In the genomic region with DNA sequence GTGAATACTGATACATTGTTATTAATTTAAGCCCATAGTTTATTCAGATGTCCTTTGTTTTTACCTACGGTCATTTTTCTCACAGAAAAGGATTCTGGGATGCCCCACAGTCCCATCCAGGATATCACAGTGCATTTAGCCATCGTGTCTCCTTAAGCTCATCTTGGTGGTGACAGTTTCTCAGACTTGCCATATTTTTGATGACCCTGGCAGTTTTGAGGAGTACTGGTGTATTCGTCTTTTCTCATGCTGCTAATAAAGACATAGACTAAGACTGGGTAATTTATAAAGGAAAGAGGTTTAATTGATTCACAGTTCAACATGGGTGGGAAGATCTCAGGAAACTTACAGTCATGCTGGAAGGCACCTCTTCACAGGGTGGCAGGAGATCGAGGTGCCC, we compare ENCODE assay signal across 36 cellular contexts.
DNase-seq lines count a peak whose midpoint lies in the region; ATAC-seq, FAIRE-seq and TF ChIP-seq lines count a peak whose summit lies in the region.
"Had no signal": no experiment of that assay in that cellular context is flagged by ENCODE, and none has a peak within 500 bp of the region (broad histone marks: within the 10 kb centered on the region; RNA-seq: fewer than 3 reads in every experiment).

No MANE protein-coding gene starts in this region.

- no peak overlapping the region for H2AFZ ChIP-seq in HepG2 (ENCODE audit: low read length)
- no peak overlapping the region for H2AFZ ChIP-seq in IMR-90 (replicated peaks; ENCODE audit: low read length, poor library complexity)

- no peaks in the 10 kb centered on the region for H3K9me3 Mint-ChIP-seq in natural killer cell
- H3K9me3 Mint-ChIP-seq: CD4-positive, alpha-beta T cell; CD4-positive, CD25-positive, alpha-beta regulatory T cell; CD8-positive, alpha-beta T cell had no signal

- no peak overlapping the region for H2BK5ac ChIP-seq in IMR-90 (ENCODE audit: low read depth, low read length, poor library complexity, severe bottlenecking)

- no peaks in the 10 kb centered on the region for H3K79me2 ChIP-seq in HepG2 (ENCODE audit: insufficient read depth, low read length)

- H3K27ac ChIP-seq in HepG2 (ENCODE audit: extremely low read length, insufficient read depth, low read length) (no peak overlapping the region), right lobe of liver (no peak overlapping the region), A549 (no peak overlapping the region), IMR-90 (ENCODE audit: insufficient read depth, low read length) (no peak overlapping the region), aorta (ENCODE audit: low read depth in 1 of 2, low read length in 2 of 2) (no peak overlapping the region)
- H3K27ac ChIP-seq: 22Rv1; BLaER1; BLaER1 treated with 17β-estradiol and CSF1 and Interleukin-3, amounts not matched to agents 10 nM and 100 nM; C4-2B had no signal

- CTCF ChIA-PET in HepG2 (lab: Yijun Ruan, JAX; ENCODE audit: low intra/inter-chr PET ratio, low total read pairs) (no interaction called here), A549 (lab: Yijun Ruan, JAX) (interaction anchor here (1.2 kb wide), 1 partner anchor 745 kb away, joined by 3 read pairs; no protein-coding TSS in a partner anchor), IMR-90 (lab: Yijun Ruan, JAX) (no interaction called here)

- H3K4me1 ChIP-seq in HepG2 (ENCODE audit: insufficient read depth, low read length) (no peaks in the 10 kb centered on the region), right lobe of liver (no peaks in the 10 kb centered on the region), A549 (no peaks in the 10 kb centered on the region), IMR-90 (ENCODE audit: control insufficient read depth, insufficient read depth, low read length) (no peaks in the 10 kb centered on the region), aorta (ENCODE audit: control insufficient read depth in 1 of 2, insufficient read depth in 2 of 2, low read length in 2 of 2) (no peaks in the 10 kb centered on the region)
- H3K4me1 ChIP-seq: BE2C, Caco-2 had no signal

- TF ChIP-seq POLR2A in HepG2 (IDR thresholded peaks at IDR 0.05; ENCODE audit: insufficient read depth in 1 of 2, low read depth in 2 of 2, low read length in 2 of 2): no peak
- TF ChIP-seq POLR2A in right lobe of liver (IDR thresholded peaks at IDR 0.05): no peak
- no peak for TF ChIP-seq POLR2A in A549 (IDR thresholded peaks at IDR 0.05; ENCODE audit: low read length)
- no peak for TF ChIP-seq POLR2A in IMR-90 (IDR thresholded peaks at IDR 0.05; ENCODE audit: low read depth, low read length)

- H3K27ac Mint-ChIP-seq in natural killer cell: no peak overlapping the region
- H3K27ac Mint-ChIP-seq: B cell; CD14-positive monocyte; CD4-positive, alpha-beta memory T cell; CD4-positive, alpha-beta T cell; CD4-positive, CD25-positive, alpha-beta regulatory T cell; CD8-positive, alpha-beta T cell had no signal

- under 1% methylated on average over 4 of the region's 4 CpGs for WGBS in HepG2 (ENCODE audit: low lambda C conversion rate)
- 55% methylated on average over 4 of the region's 4 CpGs for WGBS in right lobe of liver (ENCODE audit: insufficient coverage, low coverage, low lambda C conversion rate, missing lambda C conversion rate)
- 3% methylated on average over 4 of the region's 4 CpGs for WGBS in A549 (ENCODE audit: missing lambda C conversion rate)
- no CpG with 5 or more reads among the region's 4 CpGs for WGBS in IMR-90 (ENCODE audit: extremely low coverage in 2 of 2, insufficient read length in 1 of 2), 2 experiments
- 68 to 73% methylated on average over 4 of the region's 4 CpGs for WGBS in aorta, 2 donors

- TF ChIP-seq RAD21 in HepG2 (CRISPR knock-in tag; IDR thresholded peaks at IDR 0.05) (no peak), A549 (conservative IDR thresholded peaks at IDR 0.05 in 1 of 2, IDR thresholded peaks at IDR 0.05 in 1 of 2) (no peak), IMR-90 (IDR thresholded peaks at IDR 0.05; ENCODE audit: low read length) (no peak)

- H3K4me2 ChIP-seq in HepG2 (ENCODE audit: low read depth, low read length) (no peak overlapping the region), A549 (no peak overlapping the region), IMR-90 (ENCODE audit: low read depth, low read length) (no peak overlapping the region)
- H3K4me2 ChIP-seq: BLaER1; BLaER1 treated with 17β-estradiol and CSF1 and Interleukin-3, amounts not matched to agents 10 nM and 100 nM had no signal

- no peak overlapping the region for H2AK5ac ChIP-seq in IMR-90 (ENCODE audit: low read depth, low read length)

- H4K91ac ChIP-seq in IMR-90 (ENCODE audit: insufficient read depth, low read depth, low read length): no peak overlapping the region

- dilution Hi-C loops in IMR-90 (cut with HindIII; ENCODE audit: low sequenced_read_pairs, unreplicated experiment): no loop called here

- H3K36me3 Mint-ChIP-seq in natural killer cell: no peaks in the 10 kb centered on the region
- H3K36me3 Mint-ChIP-seq: CD14-positive monocyte; CD4-positive, alpha-beta memory T cell; CD4-positive, CD25-positive, alpha-beta regulatory T cell; CD8-positive, alpha-beta memory T cell; CD8-positive, alpha-beta T cell had no signal

- H3K27me3 Mint-ChIP-seq in natural killer cell (ENCODE audit: low read depth in 2 of 2): peaks cover 3 to 17% of the 10 kb centered on the region in 2 donors
- H3K27me3 Mint-ChIP-seq: B cell; CD4-positive, alpha-beta memory T cell; CD4-positive, alpha-beta T cell had no signal

- DNase-seq in HepG2 (ENCODE audit: low spot score) (no peak), right lobe of liver (no peak), A549 (ENCODE audit: low read depth in 1 of 2, low spot score in 1 of 2) (no peak), IMR-90 (no peak), islet precursor cell (peak; percentile 1), NCI-H1436 (lab: John Stamatoyannopoulos, UW) (no peak), aorta (no peak), natural killer cell (no peak)
- DNase-seq: 8988T; ACHN; AML-193; BE2C; C1 segment of cervical spinal cord; Caco-2; Calu3; CD4-positive, alpha-beta memory T cell; CD4-positive, alpha-beta T cell; CD4-positive, CD25-positive, alpha-beta regulatory T cell; CD8-positive, alpha-beta memory T cell; CD8-positive, alpha-beta T cell; COR-L47; DMS 273 treated with DMSO at 0.1 percent for 48 hours; DMS153; DMS53; DMS79; DMS79 treated with DMSO at 0.1 percent for 48 hours; DND-41; EL had no signal

- in situ Hi-C loops in HepG2 (cut with HindIII; ENCODE audit: extremely low pct_ligation_motif_present, low pct_unique_long_range_greater_than_20kb): no loop called here
- in situ Hi-C loops in IMR-90 (cut with MboI; ENCODE audit: low sequenced_read_pairs): no loop called here

- intact Hi-C loops in HepG2 (cut with micrococcal nuclease; ENCODE audit: unreplicated experiment): no loop called here
- intact Hi-C loops in right lobe of liver (cut with DNase I): no loop called here
- intact Hi-C loops in IMR-90 (cut with micrococcal nuclease): no loop called here
- intact Hi-C loops in aorta (cut with DNase I): no loop called here
- intact Hi-C loops in natural killer cell (cut with micrococcal nuclease): no loop called here

- no peak overlapping the region for H4K8ac ChIP-seq in IMR-90 (ENCODE audit: low read depth in 2 of 2, low read length in 2 of 2)

- POLR2A ChIA-PET in HepG2 (lab: Yijun Ruan, JAX): no interaction called here
- POLR2A ChIA-PET in A549 (lab: Yijun Ruan, JAX): no interaction called here
- POLR2A ChIA-PET in IMR-90 (lab: Charles Lee; ENCODE audit: unreplicated experiment): no interaction called here

- no peak overlapping the region for H2BK20ac ChIP-seq in IMR-90 (ENCODE audit: low read depth, low read length)

- H3K27me3 ChIP-seq in HepG2 (ENCODE audit: control insufficient read depth in 1 of 2, insufficient read depth in 2 of 2, low read length in 2 of 2): no peaks in the 10 kb centered on the region
- H3K27me3 ChIP-seq in right lobe of liver: no peaks in the 10 kb centered on the region
- no peaks in the 10 kb centered on the region for H3K27me3 ChIP-seq in IMR-90 (ENCODE audit: control insufficient read depth, insufficient read depth, low read length)
- H3K27me3 ChIP-seq in aorta (ENCODE audit: control insufficient read depth in 1 of 2, insufficient read depth in 2 of 2, low read length in 1 of 2): no peaks in the 10 kb centered on the region
- H3K27me3 ChIP-seq: BE2C; BLaER1; BLaER1 treated with 17β-estradiol and CSF1 and Interleukin-3, amounts not matched to agents 10 nM and 100 nM had no signal

- TF ChIP-seq CTCF in HepG2 (CRISPR knock-in tag; IDR thresholded peaks at IDR 0.05): no peak
- no peak for TF ChIP-seq CTCF in right lobe of liver (IDR thresholded peaks at IDR 0.05)
- no peak for TF ChIP-seq CTCF in A549 (IDR thresholded peaks at IDR 0.05)
- no peak for TF ChIP-seq CTCF in IMR-90 (conservative IDR thresholded peaks at IDR 0.05; ENCODE audit: low read depth, low read length)
- no peak for TF ChIP-seq CTCF in natural killer cell (IDR thresholded peaks at IDR 0.05)

- ATAC-seq in HepG2: no peak
- ATAC-seq in right lobe of liver: no peak
- no peak for ATAC-seq in A549
- ATAC-seq in IMR-90 (ENCODE audit: low read depth): no peak
- ATAC-seq in aorta (ENCODE audit: low FRiP score): no peak
- ATAC-seq in natural killer cell: no peak
- ATAC-seq: CD8-positive, alpha-beta T cell had no signal

- no peak overlapping the region for H3K18ac ChIP-seq in IMR-90 (ENCODE audit: low read depth, low read length)

- H3K79me1 ChIP-seq in IMR-90 (ENCODE audit: low read depth in 1 of 2, low read length in 2 of 2): no peaks in the 10 kb centered on the region

- H4K5ac ChIP-seq in IMR-90 (ENCODE audit: low read depth, low read length): no peak overlapping the region

- FAIRE-seq in HepG2 (lab: Jason Lieb, UNC) (no peak), A549 (lab: Jason Lieb, UNC) (no peak)
- FAIRE-seq: A204.1, D721Med had no signal

- no peak overlapping the region for H2AK9ac ChIP-seq in IMR-90 (replicated peaks; ENCODE audit: low read depth, low read length, poor library complexity)

- H3K9ac ChIP-seq in HepG2 (ENCODE audit: insufficient read depth, low read depth, low read length) (no peak overlapping the region), IMR-90 (ENCODE audit: low read depth, low read length) (no peak overlapping the region)
- H3K9ac ChIP-seq: BLaER1; BLaER1 treated with 17β-estradiol and CSF1 and Interleukin-3, amounts not matched to agents 10 nM and 100 nM had no signal

- no peak overlapping the region for H3K56ac ChIP-seq in IMR-90 (ENCODE audit: extremely low read depth, insufficient read depth, low read length)

- no peak for TF ChIP-seq EP300 in HepG2 (IDR thresholded peaks at IDR 0.05; ENCODE audit: low read depth in 2 of 2, low read length in 2 of 2)
- TF ChIP-seq EP300 in HepG2 (CRISPR knock-in tag; IDR thresholded peaks at IDR 0.05; ENCODE audit: borderline replicate concordance): no peak
- no peak for TF ChIP-seq EP300 in A549 (IDR thresholded peaks at IDR 0.05)

- H3K9me3 ChIP-seq in HepG2 (ENCODE audit: low read length) (peaks cover 90% of the 10 kb centered on the region), right lobe of liver (no peaks in the 10 kb centered on the region), A549 (peaks cover 15% of the 10 kb centered on the region; the same call in 2 of the 3 replicates), IMR-90 (ENCODE audit: control insufficient read depth, insufficient read depth, low read length) (peaks cover 22% of the 10 kb centered on the region), aorta (ENCODE audit: control insufficient read depth, low read length) (no peaks in the 10 kb centered on the region)
- H3K9me3 ChIP-seq: BE2C, BLaER1 had no signal

- no TSS peak for BruUV-seq in HepG2 (replicated peaks; lab: Mats Ljungman, UMichigan)
- BruUV-seq in IMR-90 (replicated peaks; lab: Mats Ljungman, UMichigan): no TSS peak

- H3K4me3 ChIP-seq in HepG2 (replicated peaks in 1 of 3; ENCODE audit: insufficient read depth in 1 of 3, low read depth in 2 of 3, low read length in 3 of 3): no peak overlapping the region
- H3K4me3 ChIP-seq in right lobe of liver: no peak overlapping the region
- H3K4me3 ChIP-seq in A549: no peak overlapping the region
- no peak overlapping the region for H3K4me3 ChIP-seq in IMR-90 (ENCODE audit: insufficient read depth, low read depth, low read length)
- no peak overlapping the region for H3K4me3 ChIP-seq in aorta (ENCODE audit: low read length in 2 of 2)
- H3K4me3 ChIP-seq: BLaER1; BLaER1 treated with 17β-estradiol and CSF1 and Interleukin-3, amounts not matched to agents 10 nM and 100 nM had no signal

- no peak overlapping the region for H3K14ac ChIP-seq in IMR-90 (replicated peaks; ENCODE audit: low read depth, low read length)

- no peaks in the 10 kb centered on the region for H3K4me1 Mint-ChIP-seq in natural killer cell
- H3K4me1 Mint-ChIP-seq: B cell; CD14-positive monocyte; CD4-positive, alpha-beta memory T cell; CD4-positive, CD25-positive, alpha-beta regulatory T cell; CD8-positive, alpha-beta memory T cell had no signal

- H4K20me1 ChIP-seq in HepG2 (ENCODE audit: insufficient read depth, low read length) (no peaks in the 10 kb centered on the region), IMR-90 (ENCODE audit: insufficient read depth, low read length) (no peaks in the 10 kb centered on the region)
- H4K20me1 ChIP-seq: BLaER1; BLaER1 treated with 17β-estradiol and CSF1 and Interleukin-3, amounts not matched to agents 10 nM and 100 nM had no signal

- no peak overlapping the region for H3K4me3 Mint-ChIP-seq in natural killer cell
- H3K4me3 Mint-ChIP-seq: B cell; CD14-positive monocyte; CD4-positive, alpha-beta memory T cell; CD4-positive, alpha-beta T cell; CD4-positive, CD25-positive, alpha-beta regulatory T cell; CD8-positive, alpha-beta memory T cell; CD8-positive, alpha-beta T cell had no signal

- H2BK120ac ChIP-seq in IMR-90 (ENCODE audit: low read depth, low read length): no peak overlapping the region

- no peak overlapping the region for H2BK15ac ChIP-seq in IMR-90 (ENCODE audit: low read depth, low read length)

- H3K9me1 ChIP-seq in IMR-90 (ENCODE audit: insufficient read depth, low read length): no peaks in the 10 kb centered on the region

- H3K36me3 ChIP-seq in HepG2 (replicated peaks in 1 of 2; ENCODE audit: control insufficient read depth in 1 of 2, insufficient read depth in 2 of 2, low read length in 2 of 2) (no peaks in the 10 kb centered on the region), right lobe of liver (no peaks in the 10 kb centered on the region), IMR-90 (ENCODE audit: control insufficient read depth, insufficient read depth, low read length) (no peaks in the 10 kb centered on the region), aorta (ENCODE audit: control insufficient read depth in 1 of 2, insufficient read depth in 2 of 2, low read length in 1 of 2) (no peaks in the 10 kb centered on the region)
- H3K36me3 ChIP-seq: BE2C; BLaER1; BLaER1 treated with 17β-estradiol and CSF1 and Interleukin-3, amounts not matched to agents 10 nM and 100 nM had no signal

- H3K4ac ChIP-seq in IMR-90 (ENCODE audit: low read depth, low read length): no peak overlapping the region

- H3K23ac ChIP-seq in IMR-90 (ENCODE audit: low read depth, low read length): no peak overlapping the region
